ENCODE assay signal across 8 cellular contexts in genomic region chr10:42782446-42783180, GRCh38. TPM values are rescaled to one million over a fixed set of nuclear protein-coding genes. Genes with fewer than 3 reads are reported as not detected.
A peak's percentile ranks its signal among the peaks of the same experiment; 100 is the strongest.
DNase-seq lines count a peak whose midpoint lies in the region; ATAC-seq and TF ChIP-seq lines count a peak whose summit lies in the region.

Gene BMS1 (plus strand): TSS chr10:42782795. CDS start chr10:42784395, 1,600 bp downstream.

- peak; percentile 97 for ATAC-seq in HG03457 (IDR thresholded peaks at IDR 0.05; ENCODE audit: unreplicated experiment)
- ATAC-seq in activated CD4-positive, alpha-beta T cell treated with anti-CD3 and anti-CD28 coated beads for 36 hours = peak; percentile 87

- peak; percentile 90 for DNase-seq in BE2C
- peak; percentile 45 for DNase-seq in GM19240 (ENCODE audit: insufficient read length, low spot score)
- peak; percentile 15 to 78 for DNase-seq in NCI-H524 (lab: John Stamatoyannopoulos, UW)
- peak; percentile 94 for DNase-seq in activated CD4-positive, alpha-beta T cell treated with anti-CD3 and anti-CD28 coated beads for 36 hours
- peak; percentile 95 for DNase-seq in chondrocyte (ENCODE audit: low spot score)
- peak; percentile 51 for DNase-seq in kidney epithelial cell (ENCODE audit: low read depth)
- peak; percentile 92 for DNase-seq in stimulated activated CD4-positive, alpha-beta T cell treated with anti-CD3 and anti-CD28 coated beads, Interleukin-15, amount 100 ng/mL, for 24 hours

- no peaks in the 10 kb centered on the region for H3K27me3 Mint-ChIP-seq in activated CD4-positive, alpha-beta T cell treated with anti-CD3 and anti-CD28 coated beads for 36 hours
- H3K27me3 Mint-ChIP-seq in chondrocyte (ENCODE audit: low read depth) = peaks cover 7% of the 10 kb centered on the region

- CTCF ChIA-PET in activated CD4-positive, alpha-beta T cell treated with anti-CD3 and anti-CD28 coated beads for 36 hours (lab: Charles Lee) = interaction anchor here (0.7 to 1.6 kb wide), 3 partner anchors 13 to 30 kb away, joined by 3 to 10 read pairs (median 4); no protein-coding TSS in a partner anchor

- POLR2A ChIA-PET in activated CD4-positive, alpha-beta T cell treated with anti-CD3 and anti-CD28 coated beads for 36 hours (lab: Charles Lee) = interaction anchor here (0.9 to 2.9 kb wide), 3 partner anchors 11 to 143 kb away, joined by 3 to 9 read pairs (median 3); no protein-coding TSS in a partner anchor

- H3K4me1 ChIP-seq in BE2C = no peaks in the 10 kb centered on the region

- intact Hi-C loops in activated CD4-positive, alpha-beta T cell treated with anti-CD3 and anti-CD28 coated beads for 36 hours (cut with DNase I, micrococcal nuclease) = loop anchor here (1.0 to 2.0 kb wide), 8 partner anchors 19 to 614 kb away; partner anchors contain the start of gene ZNF33B (in 2 of the 2)

- peaks cover 18% of the 10 kb centered on the region for H3K36me3 ChIP-seq in BE2C
- no peaks in the 10 kb centered on the region for H3K36me3 ChIP-seq in kidney epithelial cell (ENCODE audit: control insufficient read depth, insufficient read depth, low read length)

- no peak for TF ChIP-seq CTCF in BE2C (IDR thresholded peaks at IDR 0.05; ENCODE audit: low read depth, low read length)
- no peak for TF ChIP-seq CTCF in chondrocyte (IDR thresholded peaks at IDR 0.05)
- TF ChIP-seq CTCF in kidney epithelial cell (IDR thresholded peaks at IDR 0.05; ENCODE audit: insufficient read depth, low read length, poor library complexity, severe bottlenecking) = no peak

- no peaks in the 10 kb centered on the region for H3K9me3 Mint-ChIP-seq in activated CD4-positive, alpha-beta T cell treated with anti-CD3 and anti-CD28 coated beads for 36 hours (ENCODE audit: low read depth)
- H3K9me3 Mint-ChIP-seq in chondrocyte (ENCODE audit: low read depth) = no peaks in the 10 kb centered on the region

- H3K36me3 Mint-ChIP-seq in activated CD4-positive, alpha-beta T cell treated with anti-CD3 and anti-CD28 coated beads for 36 hours (ENCODE audit: low read depth) = peaks cover 20% of the 10 kb centered on the region
- H3K36me3 Mint-ChIP-seq in chondrocyte (ENCODE audit: low read depth) = peaks cover 9% of the 10 kb centered on the region

- 0 out of 2 replicates have a peak, but pooled peaks cover under 1% of the 10 kb centered on the region for H3K27me3 ChIP-seq in BE2C
- H3K27me3 ChIP-seq in kidney epithelial cell (ENCODE audit: control insufficient read depth, insufficient read depth, low read length) = no peaks in the 10 kb centered on the region

- H3K9me3 ChIP-seq in BE2C = no peaks in the 10 kb centered on the region

- peaks cover 30% of the 10 kb centered on the region for H3K4me1 Mint-ChIP-seq in activated CD4-positive, alpha-beta T cell treated with anti-CD3 and anti-CD28 coated beads for 36 hours
- peaks cover 11% of the 10 kb centered on the region for H3K4me1 Mint-ChIP-seq in chondrocyte (ENCODE audit: low read depth)

- peak within 1 kb of the TSS; percentile 93 for H3K27ac Mint-ChIP-seq in activated CD4-positive, alpha-beta T cell treated with anti-CD3 and anti-CD28 coated beads for 36 hours
- peak within 1 kb of the TSS; percentile 98 for H3K27ac Mint-ChIP-seq in chondrocyte (ENCODE audit: unreplicated experiment)

- H3K4me3 ChIP-seq in BE2C (ENCODE audit: low read depth, low read length) (peak within 1 kb of the TSS; percentile 95), kidney epithelial cell (ENCODE audit: low read depth, low read length) (peak within 1 kb of the TSS; percentile 84)

- H3K4me3 Mint-ChIP-seq in activated CD4-positive, alpha-beta T cell treated with anti-CD3 and anti-CD28 coated beads for 36 hours = peak within 1 kb of the TSS; percentile 90
- peak within 1 kb of the TSS; percentile 100 for H3K4me3 Mint-ChIP-seq in chondrocyte (ENCODE audit: unreplicated experiment)

RNA-seq across cellular contexts. Expression of gene BMS1, which starts in this region (rescaled TPM):
- 23.5 TPM for polyA plus RNA-seq in BE2C (2012; ENCODE audit: insufficient read depth, insufficient read length, low read depth)
- total RNA-seq in activated CD4-positive, alpha-beta T cell treated with anti-CD3 and anti-CD28 coated beads for 36 hours = 10 to 100 TPM; 26.5 to 30.4 TPM
- total RNA-seq in chondrocyte (13.9 to 19.3 TPM (median 14.1 TPM) in 3 replicates), kidney epithelial cell (21.9 and 23.2 TPM in 2 replicates)

Comparison
In these comparisons a context has a peak if more than half of its experiments do, and no peak if none do; other contexts are left out.
1. Peak in every context shown above with its lines: DNase-seq, ATAC-seq and H3K4me3 ChIP-seq.
2. DNase-seq: peak in every context shown above with its lines; median percentile 95 in chondrocyte; 94 in activated CD4-positive, alpha-beta T cell treated with anti-CD3 and anti-CD28 coated beads for 36 hours; 92 in stimulated activated CD4-positive, alpha-beta T cell treated with anti-CD3 and anti-CD28 coated beads, Interleukin-15, amount 100 ng/mL, for 24 hours; 90 in BE2C; 51 in kidney epithelial cell; 46 in NCI-H524; 45 in GM19240.